ENCODE assay signal across 12 cellular contexts in the genomic region with DNA sequence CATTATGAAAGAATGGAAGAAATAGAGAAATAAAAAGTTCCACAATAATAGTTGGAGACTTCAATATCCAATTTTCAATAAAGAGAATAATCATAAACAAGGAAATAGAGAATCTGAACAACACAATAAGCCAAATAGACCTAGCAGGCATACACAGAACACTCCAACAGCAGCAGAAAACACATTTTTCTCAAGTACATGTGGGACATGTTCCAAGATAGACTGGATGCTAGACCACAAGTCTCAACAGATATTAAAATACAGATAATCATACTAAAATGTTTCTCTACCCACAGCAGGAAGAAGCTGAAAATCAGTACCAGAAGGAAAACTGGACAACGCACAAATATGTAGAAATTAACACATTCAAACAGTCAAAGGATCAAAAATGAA.
A peak's percentile ranks its signal among the peaks of the same experiment; 100 is the strongest.
DNase-seq lines count a peak whose midpoint lies in the region; ATAC-seq and TF ChIP-seq lines count a peak whose summit lies in the region.
"Had no signal": no experiment of that assay in that cellular context is flagged by ENCODE, and none has a peak within 500 bp of the region (broad histone marks: within the 10 kb centered on the region; RNA-seq: fewer than 3 reads in every experiment).

No MANE protein-coding gene starts in this region.

- peaks cover 25% of the 10 kb centered on the region for H3K36me3 ChIP-seq in PC-9 (ENCODE audit: low read depth)
- H3K36me3 ChIP-seq in SJCRH30, result peaks cover 23% of the 10 kb centered on the region

- POLR2A ChIA-PET in PC-9 (lab: Charles Lee; ENCODE audit: unreplicated experiment), result no interaction called here

- no peak for TF ChIP-seq CTCF in PC-9 (conservative IDR thresholded peaks at IDR 0.05)

- 0 out of 2 replicates have a peak overlapping the region, but pooled peaks have one; percentile 38 for H3K27ac ChIP-seq in PC-9
- H3K27ac ChIP-seq in SJCRH30, result no peak overlapping the region

- CTCF ChIA-PET in PC-9 (lab: Charles Lee), result no interaction called here

- H3K4me1 ChIP-seq in PC-9 (replicated peaks; ENCODE audit: insufficient read depth) (no peaks in the 10 kb centered on the region), SJCRH30 (no peaks in the 10 kb centered on the region)

- H3K79me2 ChIP-seq in PC-9 (ENCODE audit: low read depth), result peaks cover 56% of the 10 kb centered on the region

- no peak overlapping the region for H3K4me2 ChIP-seq in PC-9

- DNase-seq in GM03348 (ENCODE audit: low spot score), result peak; percentile 58
- DNase-seq in PC-9, result no peak
- DNase-seq in fibroblast of gingiva (ENCODE audit: low read depth), result peak; percentile 54
- DNase-seq in sciatic nerve (ENCODE audit: low spot score), result no peak
- DNase-seq in SJCRH30, result no peak
- DNase-seq: activated CD4-positive, alpha-beta memory T cell treated with anti-CD3 and anti-CD28 coated beads, Interleukin-2, amount 10 ng/mL, durations not matched to agents 7 days and 5 days; DND-41; NCI-H1048; NK-92 treated with Interleukin-12 subunit alpha and Interleukin-12 subunit beta, amount 100 ng/mL, for 24 hours; T-cell had no signal

- no peak overlapping the region for H2AFZ ChIP-seq in PC-9

- H3K27me3 ChIP-seq in PC-9 (ENCODE audit: insufficient read depth, low read depth) (no peaks in the 10 kb centered on the region), SJCRH30 (no peaks in the 10 kb centered on the region)

- no peaks in the 10 kb centered on the region for H3K9me2 ChIP-seq in PC-9 (ENCODE audit: insufficient read depth)

- H3K4me3 ChIP-seq in PC-9 (no peak overlapping the region), SJCRH30 (no peak overlapping the region)

- H4K20me1 ChIP-seq in PC-9 (ENCODE audit: insufficient read depth), result peaks cover 9% of the 10 kb centered on the region; the same call in 1 of the 2 replicates

- intact Hi-C loops in PC-9 (cut with micrococcal nuclease; ENCODE audit: unreplicated experiment) (loop anchor here (10.0 kb wide), 1 partner anchor 278 kb away; no protein-coding TSS in a partner anchor), sciatic nerve (cut with DNase I) (no loop called here)

- H3K9me3 ChIP-seq in PC-9 (ENCODE audit: insufficient read depth, low read depth), result peaks cover 18% of the 10 kb centered on the region
- 0 out of 2 replicates have a peak, but pooled peaks cover 4% of the 10 kb centered on the region for H3K9me3 ChIP-seq in SJCRH30 (replicated peaks)

- BruUV-seq in PC-9 (replicated peaks; lab: Mats Ljungman, UMichigan), result no TSS peak

- H3F3A ChIP-seq in PC-9 (ENCODE audit: insufficient read depth, low read depth), result peaks cover 11% of the 10 kb centered on the region; the same call in 1 of the 2 replicates

- ATAC-seq in sciatic nerve (peak; percentile 58), HG02938 (IDR thresholded peaks at IDR 0.05; ENCODE audit: unreplicated experiment) (no peak), GM21526 (IDR thresholded peaks at IDR 0.05; ENCODE audit: low FRiP score, unreplicated experiment) (no peak)
- ATAC-seq: T-cell had no signal

Comparison
In these comparisons a context has a peak if more than half of its experiments do, and no peak if none do; other contexts are left out.
1. DNase-seq: peak in GM03348 (single experiment) and fibroblast of gingiva (single experiment); none in PC-9 (0 of 2), sciatic nerve (single experiment) and SJCRH30 (0 of 2).